11 cellular contexts compared by ENCODE assay signal in genomic region chr9:38023661-38024035, GRCh38. TPM values are rescaled to one million over a fixed set of nuclear protein-coding genes. Genes with fewer than 3 reads are reported as not detected.
A peak's percentile ranks its signal among the peaks of the same experiment; 100 is the strongest.
DNase-seq lines count a peak whose midpoint lies in the region; ATAC-seq, FAIRE-seq and TF ChIP-seq lines count a peak whose summit lies in the region.
"Had no signal": no experiment of that assay in that cellular context is flagged by ENCODE, and none has a peak within 500 bp of the region (broad histone marks: within the 10 kb centered on the region; RNA-seq: fewer than 3 reads in every experiment).

No MANE protein-coding gene starts in this region.

- H3K79me1 ChIP-seq in H1 (ENCODE audit: low read depth, low read length) (peaks cover 14% of the 10 kb centered on the region), neuronal stem cell (ENCODE audit: low read depth, low read length) (no peaks in the 10 kb centered on the region)

- no peak overlapping the region for H3K23ac ChIP-seq in H1 (ENCODE audit: insufficient read length)
- H3K23ac ChIP-seq in neuronal stem cell (ENCODE audit: low read depth, low read length, poor library complexity), result no peak overlapping the region

- TF ChIP-seq CTCF in SK-N-SH (IDR thresholded peaks at IDR 0.05), result no peak
- peak in 1 of 3 experiments; percentile 2; a peak in 1 of 4 replicates for TF ChIP-seq CTCF in H1 (IDR thresholded peaks at IDR 0.05; ENCODE audit: control extremely low read depth in 1 of 3, insufficient read depth in 1 of 3, low read depth in 1 of 3, low read length in 3 of 3)
- no peak for TF ChIP-seq CTCF in vagina (IDR thresholded peaks at IDR 0.05)

- H3K4me3 ChIP-seq in SK-N-SH (ENCODE audit: low read depth in 2 of 2, low read length in 1 of 2) (no peak overlapping the region), H1 (ENCODE audit: extremely low read depth in 1 of 4, insufficient read depth in 2 of 4, low read depth in 3 of 4, low read length in 4 of 4) (no peak overlapping the region), neuronal stem cell (ENCODE audit: low read length in 2 of 2) (no peak overlapping the region), vagina (no peak overlapping the region)

- TF ChIP-seq EP300 in SK-N-SH (IDR thresholded peaks at IDR 0.05; ENCODE audit: borderline replicate concordance in 1 of 2, low read depth in 1 of 2, low read length in 1 of 2) (no peak), H1 (IDR thresholded peaks at IDR 0.05; ENCODE audit: borderline replicate concordance in 1 of 2, low read depth in 2 of 2, low read length in 2 of 2) (no peak)

- H2AK5ac ChIP-seq in H1 (ENCODE audit: low read depth, low read length), result no peak overlapping the region; the same call in 1 of the 2 replicates
- H2AK5ac ChIP-seq in neuronal stem cell (ENCODE audit: low read depth, low read length), result no peak overlapping the region

- 0 out of 2 replicates have a peak overlapping the region, but pooled peaks have one; percentile 81 for H2BK5ac ChIP-seq in H1 (ENCODE audit: low read depth, low read length)
- no peak overlapping the region for H2BK5ac ChIP-seq in neuronal stem cell (ENCODE audit: low read length)

- intact Hi-C loops in vagina (cut with DNase I), result loop anchor here (5.0 kb wide), 1 partner anchor 44 kb away; the partner anchor contains the start of gene SHB

- H3K36me3 ChIP-seq in SK-N-SH (replicated peaks in 1 of 2; ENCODE audit: control insufficient read depth in 1 of 2, insufficient read depth in 2 of 2, low read length in 1 of 2), result peaks cover 0 to 10% of the 10 kb centered on the region in 2 experiments
- no peaks in the 10 kb centered on the region for H3K36me3 ChIP-seq in H1 (ENCODE audit: control insufficient read depth in 2 of 4, insufficient read depth in 4 of 4, low read length in 3 of 4)
- no peaks in the 10 kb centered on the region for H3K36me3 ChIP-seq in neuronal stem cell (replicated peaks in 1 of 2; ENCODE audit: control insufficient read depth in 2 of 2, insufficient read depth in 2 of 2, low read length in 2 of 2)
- H3K36me3 ChIP-seq in vagina, result no peaks in the 10 kb centered on the region

- no peak for DNase-seq in SK-N-SH
- DNase-seq in H1 (ENCODE audit: low read depth in 1 of 2, low spot score in 2 of 2), result no peak
- DNase-seq in neuronal stem cell (ENCODE audit: low spot score), result no peak
- no peak for DNase-seq in vagina (ENCODE audit: extremely low spot score in 2 of 2)
- DNase-seq in retina, result no peak
- DNase-seq: naive B cell, NCI-H1436 had no signal

- 82% methylated on average over 5 of the region's 5 CpGs for WGBS in SK-N-SH (ENCODE audit: low lambda C conversion rate)
- WGBS in H1 (ENCODE audit: extremely low coverage in 1 of 2, insufficient coverage in 1 of 2, insufficient read length in 1 of 2, insufficient replicate concordance in 2 of 2, low coverage in 1 of 2, low lambda C conversion rate in 2 of 2, missing lambda C conversion rate in 1 of 2), 2 experiments, result 84% methylated on average over 5 of the region's 5 CpGs; no CpG with 5 or more reads in 1 of the 2 experiments
- no CpG with 5 or more reads among the region's 5 CpGs for WGBS in neuronal stem cell (ENCODE audit: extremely low coverage in 2 of 2, insufficient read length in 2 of 2, insufficient replicate concordance in 1 of 2), 2 donors

- H3K18ac ChIP-seq in H1 (ENCODE audit: extremely low read depth, low read length), result no peak overlapping the region
- peak overlapping the region; percentile 81 for H3K18ac ChIP-seq in neuronal stem cell (ENCODE audit: low read length)

- H4K20me1 ChIP-seq in SK-N-SH (ENCODE audit: insufficient read depth) (no peaks in the 10 kb centered on the region), H1 (replicated peaks in 1 of 2; ENCODE audit: control insufficient read depth in 1 of 2, insufficient read depth in 2 of 2, low read length in 2 of 2) (no peaks in the 10 kb centered on the region)

- no peak for FAIRE-seq in H1 (lab: Jason Lieb, UNC)
- FAIRE-seq: GM18507 had no signal

- TF ChIP-seq RAD21 in SK-N-SH (IDR thresholded peaks at IDR 0.05; ENCODE audit: low read length) (no peak), H1 (IDR thresholded peaks at IDR 0.05 in 1 of 2, conservative IDR thresholded peaks at IDR 0.05 in 1 of 2; ENCODE audit: low read depth in 2 of 2, low read length in 2 of 2) (no peak)

- H3K27me3 ChIP-seq in SK-N-SH (ENCODE audit: insufficient read depth) (no peaks in the 10 kb centered on the region), H1 (replicated peaks in 1 of 4; ENCODE audit: control insufficient read depth in 3 of 4, extremely low read depth in 1 of 4, insufficient read depth in 3 of 4, low read length in 3 of 4) (no peaks in the 10 kb centered on the region), neuronal stem cell (ENCODE audit: control insufficient read depth in 3 of 3, insufficient read depth in 3 of 3, low read depth in 1 of 3, low read length in 3 of 3) (no peaks in the 10 kb centered on the region), vagina (no peaks in the 10 kb centered on the region)

- H3K9ac ChIP-seq in SK-N-SH, result peak overlapping the region; percentile 64; the same call in 1 of the 2 replicates
- no peak overlapping the region for H3K9ac ChIP-seq in H1 (replicated peaks in 1 of 4; ENCODE audit: extremely low read depth in 1 of 4, low read depth in 3 of 4, low read length in 3 of 4)
- H3K9ac ChIP-seq in neuronal stem cell (ENCODE audit: low read depth, low read length, poor library complexity), result no peak overlapping the region

- no peak overlapping the region for H3K56ac ChIP-seq in H1 (replicated peaks; ENCODE audit: insufficient read length, low read depth, low read length)

- CTCF ChIA-PET in SK-N-SH (lab: Yijun Ruan, JAX), result interaction anchor here (0.7 to 4.2 kb wide), 8 partner anchors 37 to 394 kb away, joined by 3 to 25 read pairs (median 4); partner anchors contain the start of gene SHB
- CTCF ChIA-PET in H1 (lab: Charles Lee; ENCODE audit: partially characterized antibody), result interaction anchor here (0.7 to 5.5 kb wide), 13 partner anchors 7 to 240 kb away, joined by 3 to 43 read pairs (median 10); no protein-coding TSS in a partner anchor

- H3K4ac ChIP-seq in H1 (replicated peaks; ENCODE audit: insufficient read length, low read depth, low read length), result no peak overlapping the region
- no peak overlapping the region for H3K4ac ChIP-seq in neuronal stem cell (ENCODE audit: low read length)

- peak overlapping the region; percentile 62; the same call in 1 of the 2 replicates for H3K4me2 ChIP-seq in SK-N-SH
- peak overlapping the region in 1 of 2 experiments; percentile 20; a peak in 1 of 4 replicates for H3K4me2 ChIP-seq in H1 (ENCODE audit: insufficient read depth in 1 of 2, low read depth in 2 of 2, low read length in 2 of 2)
- H3K4me2 ChIP-seq in neuronal stem cell (ENCODE audit: insufficient read depth, low read length, poor library complexity, severe bottlenecking), result no peak overlapping the region

- 0 out of 2 replicates have a peak overlapping the region, but pooled peaks have one; percentile 94 for H2BK20ac ChIP-seq in H1 (ENCODE audit: low read length)

- H3K4me1 ChIP-seq in SK-N-SH (ENCODE audit: control insufficient read depth in 1 of 2, insufficient read depth in 2 of 2, low read depth in 1 of 2, low read length in 1 of 2), result peaks cover 76 to 93% of the 10 kb centered on the region in 2 experiments
- peaks cover 40 to 72% (median 50%) of the 10 kb centered on the region in 4 experiments for H3K4me1 ChIP-seq in H1 (replicated peaks in 1 of 4; ENCODE audit: control insufficient read depth in 3 of 4, insufficient read depth in 4 of 4, low read length in 3 of 4)
- peaks cover 44 to 57% of the 10 kb centered on the region in 2 donors for H3K4me1 ChIP-seq in neuronal stem cell (ENCODE audit: control insufficient read depth in 2 of 2, insufficient read depth in 1 of 2, low read depth in 1 of 2, low read length in 2 of 2)
- peaks cover 81% of the 10 kb centered on the region for H3K4me1 ChIP-seq in vagina

- H2BK120ac ChIP-seq in H1 (replicated peaks; ENCODE audit: low read depth, low read length), result no peak overlapping the region
- H2BK120ac ChIP-seq in neuronal stem cell (ENCODE audit: low read depth, low read length), result no peak overlapping the region

- H3K27ac ChIP-seq in SK-N-SH (ENCODE audit: low read depth in 2 of 2, low read length in 1 of 2), result peak overlapping the region; percentile 88 to 100
- no peak overlapping the region for H3K27ac ChIP-seq in H1 (ENCODE audit: low read depth, low read length)
- no peak overlapping the region for H3K27ac ChIP-seq in neuronal stem cell (replicated peaks; ENCODE audit: low read length)
- peak overlapping the region; percentile 49 for H3K27ac ChIP-seq in vagina

- H4K91ac ChIP-seq in H1 (replicated peaks; ENCODE audit: insufficient read length, low read length), result no peak overlapping the region
- no peak overlapping the region for H4K91ac ChIP-seq in neuronal stem cell (ENCODE audit: low read depth, low read length, poor library complexity)

- H4K8ac ChIP-seq in H1 (ENCODE audit: extremely low read depth, insufficient read depth, low read length), result no peak overlapping the region
- no peak overlapping the region for H4K8ac ChIP-seq in neuronal stem cell (ENCODE audit: low read depth, low read length)

- no peaks in the 10 kb centered on the region for H3K23me2 ChIP-seq in H1 (ENCODE audit: low read depth, low read length)

- no peaks in the 10 kb centered on the region for H3K9me3 ChIP-seq in SK-N-SH
- H3K9me3 ChIP-seq in H1 (ENCODE audit: insufficient read depth in 2 of 2, low read depth in 1 of 2, low read length in 1 of 2), result no peaks in the 10 kb centered on the region
- no peaks in the 10 kb centered on the region for H3K9me3 ChIP-seq in neuronal stem cell (replicated peaks in 1 of 2; ENCODE audit: control insufficient read depth in 2 of 2, insufficient read depth in 1 of 2, low read depth in 1 of 2, low read length in 2 of 2)
- no peaks in the 10 kb centered on the region for H3K9me3 ChIP-seq in vagina

- peaks cover 55% of the 10 kb centered on the region for H3F3A ChIP-seq in SK-N-SH (replicated peaks; ENCODE audit: insufficient read depth)

- POLR2A ChIA-PET in SK-N-SH (lab: Yijun Ruan, JAX), result interaction anchor here (0.6 to 1.9 kb wide), 5 partner anchors 25 to 349 kb away, joined by 3 to 7 read pairs (median 6); no protein-coding TSS in a partner anchor
- POLR2A ChIA-PET in H1 (lab: Charles Lee; ENCODE audit: partially characterized antibody), result interaction anchor here (0.8 to 2.1 kb wide), 4 partner anchors 9 to 19 kb away, joined by 3 to 9 read pairs (median 4); no protein-coding TSS in a partner anchor

- H2AFZ ChIP-seq in SK-N-SH (ENCODE audit: low read depth), result no peak overlapping the region
- no peak overlapping the region for H2AFZ ChIP-seq in H1 (ENCODE audit: low read length)
- no peak overlapping the region for H2AFZ ChIP-seq in neuronal stem cell (ENCODE audit: low read length)

- TF ChIP-seq POLR2A in H1 (IDR thresholded peaks at IDR 0.05; ENCODE audit: control extremely low read depth in 1 of 2, low read depth in 2 of 2, low read length in 2 of 2) (no peak), vagina (IDR thresholded peaks at IDR 0.05) (no peak)

- 0 out of 2 replicates have a peak overlapping the region, but pooled peaks have one; percentile 73 for H2BK15ac ChIP-seq in H1 (ENCODE audit: low read length)
- no peak overlapping the region for H2BK15ac ChIP-seq in neuronal stem cell (ENCODE audit: low read length)

- H2BK12ac ChIP-seq in H1 (ENCODE audit: low read depth, low read length) (peak overlapping the region; percentile 95; the same call in 1 of the 2 replicates), neuronal stem cell (ENCODE audit: low read length) (no peak overlapping the region)

- H3K9me2 ChIP-seq in SK-N-SH, result no peaks in the 10 kb centered on the region

- no peak overlapping the region for H3K14ac ChIP-seq in H1 (ENCODE audit: insufficient read length)
- no peak overlapping the region for H3K14ac ChIP-seq in neuronal stem cell (ENCODE audit: low read length)

- ATAC-seq in SK-N-SH treated with all-trans-retinoic acid at 6 μM for 48 hours, result no peak
- ATAC-seq in GM18909 (IDR thresholded peaks at IDR 0.05; ENCODE audit: poor library complexity, unreplicated experiment), result no peak
- ATAC-seq in HG03095 (IDR thresholded peaks at IDR 0.05; ENCODE audit: unreplicated experiment), result no peak

- no peak overlapping the region for H4K5ac ChIP-seq in H1 (ENCODE audit: insufficient read length, low read depth, low read length)

- H3K79me2 ChIP-seq in SK-N-SH (ENCODE audit: insufficient read depth) (peaks cover 92% of the 10 kb centered on the region), H1 (ENCODE audit: control insufficient read depth in 1 of 2, insufficient read depth in 2 of 2, low read length in 2 of 2) (peaks cover 0 to 16% of the 10 kb centered on the region in 2 experiments; a peak in 1 of 4 replicates)

RNA-seq across cellular contexts. Expression of gene SHB, which starts 45.4 kb away (rescaled TPM):
- 20.5 and 26.0 TPM in 2 replicates for polyA plus RNA-seq in SK-N-SH (2012; rRNA removed)
- 14.2 and 18.7 TPM in 2 replicates for polyA plus RNA-seq in SK-N-SH (2012; cell fraction: cytosol; rRNA removed)
- polyA plus RNA-seq in SK-N-SH (2012; cell fraction: nucleus; rRNA removed), result 21.7 and 22.0 TPM in 2 replicates
- total RNA-seq in H1 (2021; fragmentation: NEBNext Ultra II Directional; extraction: Animal tissue kit (Norgen Biotek cat#: 25700)), result 12.6 and 13.7 TPM in 2 replicates
- polyA plus RNA-seq in H1 (2011; rRNA removed), result 4.1 and 7.1 TPM in 2 replicates
- 7.7 TPM for polyA plus RNA-seq in H1 (2011; cell fraction: cytosol; rRNA removed)
- polyA plus RNA-seq in H1 (2011; cell fraction: nucleus; rRNA removed), result 8.0 TPM
- polyA plus RNA-seq in H1 (2012, experiment 1 of 2), result 5.9 to 8.4 TPM (median 7.6 TPM) in 4 replicates
- polyA plus RNA-seq in H1 (2012, experiment 2 of 2), result 6.2 TPM
- 4.7 TPM for polyA plus RNA-seq in H1 (2013, experiment 1 of 2)
- 5.2 TPM for polyA plus RNA-seq in H1 (2013, experiment 2 of 2)
- 3.8 and 6.1 TPM in 2 replicates for polyA minus RNA-seq in H1 (2011; rRNA and poly(A)+ RNA removed)
- polyA minus RNA-seq in H1 (2011; cell fraction: cytosol; rRNA and poly(A)+ RNA removed), result 9.8 TPM
- polyA minus RNA-seq in H1 (2011; cell fraction: nucleus; rRNA and poly(A)+ RNA removed), result 12.9 TPM
- polyA plus RNA-seq in neuronal stem cell (2013, experiment 1 of 2), result 2.1 TPM
- polyA plus RNA-seq in neuronal stem cell (2013, experiment 2 of 2), result 1.9 TPM
- total RNA-seq in vagina, result 20.9 TPM

Comparison
In these comparisons a context has a peak if more than half of its experiments do, and no peak if none do; other contexts are left out.
1. H3K27ac ChIP-seq: peak in SK-N-SH (2 of 2) and vagina (single experiment); none in H1 (single experiment) and neuronal stem cell (single experiment).